In the genomic region with DNA sequence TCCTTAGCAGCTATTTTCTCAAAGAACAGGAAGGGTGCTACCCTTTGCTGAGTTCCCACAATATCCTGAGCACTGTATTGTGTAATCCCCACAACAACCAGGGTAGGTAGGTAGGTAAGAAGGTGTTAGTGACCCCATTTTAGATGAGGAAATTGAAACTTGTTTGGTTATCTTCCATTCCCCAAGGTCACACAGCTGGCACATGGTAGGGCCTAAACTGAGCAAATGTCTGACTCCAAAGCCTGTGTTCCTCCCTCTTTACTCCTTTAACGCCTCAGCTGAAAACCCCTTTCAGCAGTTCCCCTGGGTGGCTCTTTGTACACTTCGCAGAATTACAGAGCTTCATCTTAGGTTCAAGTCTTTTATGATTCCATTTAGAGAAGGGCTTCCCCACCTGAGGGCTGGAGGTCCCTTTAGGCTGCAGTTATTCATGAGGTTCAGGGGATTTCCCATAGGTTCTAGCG, we compare ENCODE assay signal across 1 cellular context.
TF ChIP-seq lines count a peak whose summit lies in the region.

No MANE protein-coding gene starts in this region.

TF ChIP-seq in HepG2, 621 proteins besides CTCF, POLR2A, EP300 and RAD21:
- TF ChIP-seq CEBPB (IDR thresholded peaks at IDR 0.05; ENCODE audit: borderline replicate concordance, low read depth, low read length): peak; percentile 59
- TF ChIP-seq, protein P1, sequence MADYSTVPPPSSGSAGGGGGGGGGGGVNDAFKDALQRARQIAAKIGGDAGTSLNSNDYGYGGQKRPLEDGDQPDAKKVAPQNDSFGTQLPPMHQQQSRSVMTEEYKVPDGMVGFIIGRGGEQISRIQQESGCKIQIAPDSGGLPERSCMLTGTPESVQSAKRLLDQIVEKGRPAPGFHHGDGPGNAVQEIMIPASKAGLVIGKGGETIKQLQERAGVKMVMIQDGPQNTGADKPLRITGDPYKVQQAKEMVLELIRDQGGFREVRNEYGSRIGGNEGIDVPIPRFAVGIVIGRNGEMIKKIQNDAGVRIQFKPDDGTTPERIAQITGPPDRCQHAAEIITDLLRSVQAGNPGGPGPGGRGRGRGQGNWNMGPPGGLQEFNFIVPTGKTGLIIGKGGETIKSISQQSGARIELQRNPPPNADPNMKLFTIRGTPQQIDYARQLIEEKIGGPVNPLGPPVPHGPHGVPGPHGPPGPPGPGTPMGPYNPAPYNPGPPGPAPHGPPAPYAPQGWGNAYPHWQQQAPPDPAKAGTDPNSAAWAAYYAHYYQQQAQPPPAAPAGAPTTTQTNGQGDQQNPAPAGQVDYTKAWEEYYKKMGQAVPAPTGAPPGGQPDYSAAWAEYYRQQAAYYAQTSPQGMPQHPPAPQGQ (CRISPR knock-in tag; IDR thresholded peaks at IDR 0.05; ENCODE audit: borderline replicate concordance): no peak
